Comparison of ENCODE assay signal across 8 cellular contexts in the genomic region with DNA sequence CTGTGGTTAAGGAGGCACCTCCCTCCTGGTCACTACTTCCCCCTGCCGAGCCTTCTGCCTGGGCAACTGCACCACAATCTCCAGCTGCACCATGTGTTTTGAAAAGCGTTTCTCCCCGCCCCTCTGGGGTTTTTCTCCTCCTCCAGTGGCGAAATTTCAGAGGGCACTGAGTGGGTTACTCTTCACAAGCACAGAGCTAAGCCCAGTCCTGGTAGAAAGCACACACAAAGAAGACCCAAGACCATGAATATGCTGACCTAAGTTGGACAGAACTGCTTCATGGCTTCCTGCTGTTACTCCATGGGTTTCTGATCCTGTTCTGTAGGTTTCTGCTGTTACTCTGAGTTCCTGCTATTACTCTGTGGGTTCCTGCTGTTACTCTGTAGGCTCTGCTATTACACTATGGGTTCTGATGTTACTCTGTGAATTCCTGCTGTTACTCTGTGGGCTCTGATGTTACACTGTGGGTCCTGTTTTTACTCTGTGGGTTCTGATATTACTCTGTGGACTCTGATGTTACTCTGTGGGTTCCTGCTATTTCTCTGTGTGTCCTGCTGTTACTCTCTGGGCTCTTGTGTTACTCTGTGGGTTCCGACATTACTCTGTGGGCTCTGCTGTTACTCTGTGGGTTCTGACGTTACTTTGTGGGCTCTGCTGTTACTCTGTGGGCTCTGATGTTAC.
DNase-seq lines count a peak whose midpoint lies in the region; ATAC-seq, FAIRE-seq and TF ChIP-seq lines count a peak whose summit lies in the region.

No MANE protein-coding gene starts in this region.

- H3K36me3 ChIP-seq in breast epithelium (no peaks in the 10 kb centered on the region), OCI-LY3 (replicated peaks; ENCODE audit: low read depth, low read length) (no peaks in the 10 kb centered on the region), H1 (ENCODE audit: control insufficient read depth in 2 of 4, insufficient read depth in 4 of 4, low read length in 3 of 4) (no peaks in the 10 kb centered on the region), neuronal stem cell (replicated peaks in 1 of 2; ENCODE audit: control insufficient read depth in 2 of 2, insufficient read depth in 2 of 2, low read length in 2 of 2) (no peaks in the 10 kb centered on the region)

- H2AK5ac ChIP-seq in H1 (ENCODE audit: low read depth, low read length) = no peak overlapping the region
- no peak overlapping the region for H2AK5ac ChIP-seq in neuronal stem cell (ENCODE audit: low read depth, low read length)

- H3K4ac ChIP-seq in H1 (replicated peaks; ENCODE audit: insufficient read length, low read depth, low read length) (no peak overlapping the region), neuronal stem cell (ENCODE audit: low read length) (no peak overlapping the region)

- no peak overlapping the region for H2BK20ac ChIP-seq in H1 (ENCODE audit: low read length)

- no peaks in the 10 kb centered on the region for H3K79me1 ChIP-seq in H1 (ENCODE audit: low read depth, low read length)
- no peaks in the 10 kb centered on the region for H3K79me1 ChIP-seq in neuronal stem cell (ENCODE audit: low read depth, low read length)

- H3K23me2 ChIP-seq in H1 (ENCODE audit: low read depth, low read length) = no peaks in the 10 kb centered on the region

- H4K91ac ChIP-seq in H1 (replicated peaks; ENCODE audit: insufficient read length, low read length) (no peak overlapping the region), neuronal stem cell (ENCODE audit: low read depth, low read length, poor library complexity) (no peak overlapping the region)

- H3K27me3 ChIP-seq in breast epithelium (no peaks in the 10 kb centered on the region), OCI-LY3 (ENCODE audit: low read depth, low read length) (no peaks in the 10 kb centered on the region), H1 (replicated peaks in 1 of 4; ENCODE audit: control insufficient read depth in 3 of 4, extremely low read depth in 1 of 4, insufficient read depth in 3 of 4, low read length in 3 of 4) (peaks cover 0 to 3% (median 2%) of the 10 kb centered on the region in 4 experiments; a peak in 4 of 7 replicates), foreskin keratinocyte (no peaks in the 10 kb centered on the region), neuronal stem cell (ENCODE audit: control insufficient read depth in 3 of 3, insufficient read depth in 3 of 3, low read depth in 1 of 3, low read length in 3 of 3) (peaks cover 0 to 11% (median 0%) of the 10 kb centered on the region in 3 experiments)

- H2BK15ac ChIP-seq in H1 (ENCODE audit: low read length) = no peak overlapping the region
- H2BK15ac ChIP-seq in neuronal stem cell (ENCODE audit: low read length) = no peak overlapping the region

- TF ChIP-seq POLR2A in breast epithelium (IDR thresholded peaks at IDR 0.05) = no peak
- no peak for TF ChIP-seq POLR2A in H1 (IDR thresholded peaks at IDR 0.05; ENCODE audit: control extremely low read depth in 1 of 2, low read depth in 2 of 2, low read length in 2 of 2)

- WGBS in H1 (ENCODE audit: extremely low coverage in 1 of 2, insufficient coverage in 1 of 2, insufficient read length in 1 of 2, insufficient replicate concordance in 2 of 2, low coverage in 1 of 2, low lambda C conversion rate in 2 of 2, missing lambda C conversion rate in 1 of 2), 2 experiments = 80% methylated on average over 6 of the region's 6 CpGs; no CpG with 5 or more reads in 1 of the 2 experiments
- no CpG with 5 or more reads among the region's 6 CpGs for WGBS in neuronal stem cell (ENCODE audit: extremely low coverage in 2 of 2, insufficient read length in 2 of 2, insufficient replicate concordance in 1 of 2), 2 donors

- H3K14ac ChIP-seq in H1 (ENCODE audit: insufficient read length) = peak overlapping the region; percentile 3
- no peak overlapping the region for H3K14ac ChIP-seq in neuronal stem cell (ENCODE audit: low read length)

- peak overlapping the region; percentile 53 for H3K27ac Mint-ChIP-seq in MCF 10A (ENCODE audit: low read depth, unreplicated experiment)

- H3K9me3 ChIP-seq in breast epithelium = no peaks in the 10 kb centered on the region
- H3K9me3 ChIP-seq in OCI-LY3 (ENCODE audit: insufficient read depth, low read length) = no peaks in the 10 kb centered on the region
- no peaks in the 10 kb centered on the region for H3K9me3 ChIP-seq in H1 (ENCODE audit: insufficient read depth in 2 of 2, low read depth in 1 of 2, low read length in 1 of 2)
- no peaks in the 10 kb centered on the region for H3K9me3 ChIP-seq in neuronal stem cell (replicated peaks in 1 of 2; ENCODE audit: control insufficient read depth in 2 of 2, insufficient read depth in 1 of 2, low read depth in 1 of 2, low read length in 2 of 2)

- no peak overlapping the region for H2BK12ac ChIP-seq in H1 (ENCODE audit: low read depth, low read length)
- H2BK12ac ChIP-seq in neuronal stem cell (ENCODE audit: low read length) = no peak overlapping the region

- H3K79me2 ChIP-seq in OCI-LY3 (ENCODE audit: low read length) (peaks cover 14% of the 10 kb centered on the region; the same call in 1 of the 2 replicates), H1 (ENCODE audit: control insufficient read depth in 1 of 2, insufficient read depth in 2 of 2, low read length in 2 of 2) (no peaks in the 10 kb centered on the region)

- H3K27ac ChIP-seq in breast epithelium = peak overlapping the region in 1 of 2 donors; percentile 55
- H3K27ac ChIP-seq in OCI-LY3 (ENCODE audit: low read length) = peak overlapping the region; percentile 95
- H3K27ac ChIP-seq in H1 (ENCODE audit: low read depth, low read length) = no peak overlapping the region
- no peak overlapping the region for H3K27ac ChIP-seq in foreskin keratinocyte
- H3K27ac ChIP-seq in neuronal stem cell (replicated peaks; ENCODE audit: low read length) = no peak overlapping the region

- no TSS peak for BruUV-seq in MCF 10A (replicated peaks; lab: Mats Ljungman, UMichigan)

- H3K9ac ChIP-seq in OCI-LY3 (ENCODE audit: low read length) (peak overlapping the region; percentile 85), H1 (replicated peaks in 1 of 4; ENCODE audit: extremely low read depth in 1 of 4, low read depth in 3 of 4, low read length in 3 of 4) (no peak overlapping the region), neuronal stem cell (ENCODE audit: low read depth, low read length, poor library complexity) (no peak overlapping the region)

- H4K20me1 ChIP-seq in OCI-LY3 (ENCODE audit: insufficient read depth, low read length) (no peaks in the 10 kb centered on the region), H1 (replicated peaks in 1 of 2; ENCODE audit: control insufficient read depth in 1 of 2, insufficient read depth in 2 of 2, low read length in 2 of 2) (no peaks in the 10 kb centered on the region)

- no peak overlapping the region for H4K5ac ChIP-seq in H1 (ENCODE audit: insufficient read length, low read depth, low read length)

- H3K36me3 Mint-ChIP-seq in MCF 10A (ENCODE audit: insufficient read depth, unreplicated experiment) = no peaks in the 10 kb centered on the region

- DNase-seq in MCF 10A (ENCODE audit: unreplicated experiment) (peak; percentile 49), breast epithelium (ENCODE audit: low spot score in 2 of 2) (no peak), H1 (ENCODE audit: low read depth in 1 of 2, low spot score in 2 of 2) (no peak), renal cortical epithelial cell (ENCODE audit: low read depth) (peak; percentile 19), foreskin keratinocyte (no peak), NCI-H146 (lab: John Stamatoyannopoulos, UW) (no peak), neuronal stem cell (ENCODE audit: low spot score) (no peak)

- H3K9me3 Mint-ChIP-seq in MCF 10A (ENCODE audit: unreplicated experiment) = no peaks in the 10 kb centered on the region

- intact Hi-C loops in MCF 10A (cut with micrococcal nuclease) (loop anchor here (5.0 kb wide), 1 partner anchor 134 kb away; no protein-coding TSS in a partner anchor), breast epithelium (cut with DNase I; ENCODE audit: low total_unique reads) (no loop called here)

- no peak for FAIRE-seq in H1 (lab: Jason Lieb, UNC)

- peaks cover 0 to 10% of the 10 kb centered on the region in 2 donors for H3K4me1 ChIP-seq in breast epithelium
- H3K4me1 ChIP-seq in OCI-LY3 (ENCODE audit: low read length) = peaks cover 22% of the 10 kb centered on the region
- H3K4me1 ChIP-seq in H1 (replicated peaks in 1 of 4; ENCODE audit: control insufficient read depth in 3 of 4, insufficient read depth in 4 of 4, low read length in 3 of 4) = no peaks in the 10 kb centered on the region; a peak in 1 of 7 replicates
- H3K4me1 ChIP-seq in foreskin keratinocyte = peaks cover 4% of the 10 kb centered on the region
- no peaks in the 10 kb centered on the region for H3K4me1 ChIP-seq in neuronal stem cell (ENCODE audit: control insufficient read depth in 2 of 2, insufficient read depth in 1 of 2, low read depth in 1 of 2, low read length in 2 of 2)

- no peak overlapping the region for H3K18ac ChIP-seq in H1 (ENCODE audit: extremely low read depth, low read length)
- H3K18ac ChIP-seq in neuronal stem cell (ENCODE audit: low read length) = no peak overlapping the region

- H3K23ac ChIP-seq in H1 (ENCODE audit: insufficient read length) = no peak overlapping the region
- H3K23ac ChIP-seq in neuronal stem cell (ENCODE audit: low read depth, low read length, poor library complexity) = no peak overlapping the region

- H3K4me3 ChIP-seq in breast epithelium (no peak overlapping the region), OCI-LY3 (ENCODE audit: low read length) (peak overlapping the region; percentile 78), H1 (ENCODE audit: extremely low read depth in 1 of 4, insufficient read depth in 2 of 4, low read depth in 3 of 4, low read length in 4 of 4) (no peak overlapping the region), neuronal stem cell (ENCODE audit: low read length in 2 of 2) (no peak overlapping the region)

- CTCF ChIA-PET in MCF 10A (lab: Yijun Ruan, JAX) (no interaction called here), H1 (lab: Charles Lee; ENCODE audit: partially characterized antibody) (no interaction called here)

- H2BK120ac ChIP-seq in H1 (replicated peaks; ENCODE audit: low read depth, low read length) = no peak overlapping the region
- no peak overlapping the region for H2BK120ac ChIP-seq in neuronal stem cell (ENCODE audit: low read depth, low read length)

- H3K27me3 Mint-ChIP-seq in MCF 10A (ENCODE audit: insufficient read depth, unreplicated experiment) = no peaks in the 10 kb centered on the region

- TF ChIP-seq RAD21 in H1 (IDR thresholded peaks at IDR 0.05 in 1 of 2, conservative IDR thresholded peaks at IDR 0.05 in 1 of 2; ENCODE audit: low read depth in 2 of 2, low read length in 2 of 2) = no peak

- no peak overlapping the region for H4K8ac ChIP-seq in H1 (ENCODE audit: extremely low read depth, insufficient read depth, low read length)
- H4K8ac ChIP-seq in neuronal stem cell (ENCODE audit: low read depth, low read length) = no peak overlapping the region

- ATAC-seq in foreskin keratinocyte = no peak

- H2AFZ ChIP-seq in OCI-LY3 (ENCODE audit: low read depth, low read length) (no peak overlapping the region), H1 (ENCODE audit: low read length) (no peak overlapping the region), neuronal stem cell (ENCODE audit: low read length) (no peak overlapping the region)

- H3K4me2 ChIP-seq in OCI-LY3 (ENCODE audit: low read length) (peak overlapping the region; percentile 91), H1 (ENCODE audit: insufficient read depth in 1 of 2, low read depth in 2 of 2, low read length in 2 of 2) (no peak overlapping the region), neuronal stem cell (ENCODE audit: insufficient read depth, low read length, poor library complexity, severe bottlenecking) (no peak overlapping the region)

- H3K4me3 Mint-ChIP-seq in MCF 10A (ENCODE audit: unreplicated experiment) = peak overlapping the region; percentile 66

- H2BK5ac ChIP-seq in H1 (ENCODE audit: low read depth, low read length) = no peak overlapping the region
- no peak overlapping the region for H2BK5ac ChIP-seq in neuronal stem cell (ENCODE audit: low read length)

- TF ChIP-seq EP300 in H1 (IDR thresholded peaks at IDR 0.05; ENCODE audit: borderline replicate concordance in 1 of 2, low read depth in 2 of 2, low read length in 2 of 2) = no peak

- POLR2A ChIA-PET in MCF 10A (lab: Yijun Ruan, JAX) (no interaction called here), H1 (lab: Charles Lee; ENCODE audit: partially characterized antibody) (no interaction called here)

- H3K4me1 Mint-ChIP-seq in MCF 10A (ENCODE audit: insufficient read depth, unreplicated experiment) = peaks cover 16% of the 10 kb centered on the region

- peak; percentile 10 for TF ChIP-seq CTCF in MCF 10A (IDR thresholded peaks at IDR 0.05; ENCODE audit: unreplicated experiment)
- no peak for TF ChIP-seq CTCF in breast epithelium (IDR thresholded peaks at IDR 0.05)
- no peak for TF ChIP-seq CTCF in OCI-LY3 (IDR thresholded peaks at IDR 0.05; ENCODE audit: low read depth, low read length)
- no peak for TF ChIP-seq CTCF in H1 (IDR thresholded peaks at IDR 0.05; ENCODE audit: control extremely low read depth in 1 of 3, insufficient read depth in 1 of 3, low read depth in 1 of 3, low read length in 3 of 3)
- no peak for TF ChIP-seq CTCF in foreskin keratinocyte (conservative IDR thresholded peaks at IDR 0.05)

- H3K56ac ChIP-seq in H1 (replicated peaks; ENCODE audit: insufficient read length, low read depth, low read length) = no peak overlapping the region

Comparison
In these comparisons a context has a peak if more than half of its experiments do, and no peak if none do; other contexts are left out.
1. DNase-seq: peak in MCF 10A (single experiment) and renal cortical epithelial cell (single experiment); none in breast epithelium (0 of 2), H1 (0 of 2), foreskin keratinocyte (0 of 2), NCI-H146 (single experiment) and neuronal stem cell (single experiment).